In the genomic region with DNA sequence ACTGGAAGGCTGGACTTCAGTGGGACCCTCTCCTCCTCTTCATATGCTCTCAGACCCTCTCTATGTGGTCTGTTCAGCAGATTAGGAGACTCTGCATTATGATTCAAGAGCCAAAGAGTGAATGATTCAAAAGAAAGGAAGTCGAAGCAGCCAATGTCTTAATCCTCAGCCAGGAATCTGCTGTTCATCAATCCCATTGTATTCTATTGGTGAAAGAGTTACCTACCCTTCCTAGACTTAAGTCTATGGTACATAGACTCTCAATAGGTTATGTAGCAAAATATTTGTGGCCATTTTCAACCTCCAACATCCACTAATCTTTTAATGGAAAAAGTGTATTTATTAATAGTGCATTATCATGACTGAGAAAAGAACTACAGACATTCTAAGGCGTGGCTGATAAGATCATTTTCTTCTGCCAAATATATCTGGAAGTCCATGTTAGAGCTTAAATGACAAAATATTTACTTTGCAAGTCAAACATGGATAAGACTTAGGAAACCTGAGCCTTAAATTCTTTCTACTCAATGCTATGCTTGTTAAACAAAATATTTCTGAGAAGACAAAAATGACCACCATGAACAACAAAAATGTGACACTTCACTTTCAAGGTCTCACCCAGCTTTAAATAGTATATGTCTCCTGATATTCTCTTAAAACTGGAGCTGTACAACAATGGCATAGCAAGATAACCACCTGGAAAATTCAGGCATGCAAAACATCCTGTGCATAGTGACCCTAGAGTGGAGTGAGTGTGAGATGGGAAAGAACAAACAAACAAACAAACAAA, we compare ENCODE assay signal across 1 cellular context.
A peak's percentile ranks its signal among the peaks of the same experiment; 100 is the strongest.
TF ChIP-seq lines count a peak whose summit lies in the region.

No MANE protein-coding gene starts in this region.

TF ChIP-seq in HepG2, 621 proteins besides CTCF, POLR2A, EP300 and RAD21 (continued from another document and continues in another):
- TF ChIP-seq FOXA3 (CRISPR knock-in tag; IDR thresholded peaks at IDR 0.05) (peak; percentile 63), ZNF30 (CRISPR knock-in tag; IDR thresholded peaks at IDR 0.05) (no peak), NFIB (CRISPR knock-in tag; IDR thresholded peaks at IDR 0.05; ENCODE audit: borderline replicate concordance) (no peak), RAD51 (IDR thresholded peaks at IDR 0.05; ENCODE audit: borderline replicate concordance) (no peak), ZNF839 (CRISPR knock-in tag; IDR thresholded peaks at IDR 0.05; ENCODE audit: borderline replicate concordance) (no peak), EZH2 (conservative IDR thresholded peaks at IDR 0.05; ENCODE audit: low read depth, low read length) (no peak), MXI1 (IDR thresholded peaks at IDR 0.05; ENCODE audit: borderline replicate concordance, low read depth, low read length) (no peak), ZNF432 (CRISPR knock-in tag; IDR thresholded peaks at IDR 0.05; ENCODE audit: borderline replicate concordance) (no peak), ZNF75D (CRISPR knock-in tag; IDR thresholded peaks at IDR 0.05; ENCODE audit: borderline replicate concordance) (no peak), EHMT2 (IDR thresholded peaks at IDR 0.05; ENCODE audit: borderline replicate concordance, low read depth, low read length) (no peak), SIX1 (CRISPR knock-in tag; IDR thresholded peaks at IDR 0.05; ENCODE audit: borderline replicate concordance) (peak; percentile 96), ZFAT (CRISPR knock-in tag; conservative IDR thresholded peaks at IDR 0.05) (no peak), ZNF337 (CRISPR knock-in tag; IDR thresholded peaks at IDR 0.05; ENCODE audit: borderline replicate concordance, low read depth) (no peak), TARDBP (CRISPR knock-in tag; IDR thresholded peaks at IDR 0.05) (0 out of 2 replicates have a peak, but pooled peaks have one; percentile 22), TAF1 (CRISPR knock-in tag; IDR thresholded peaks at IDR 0.05) (no peak), PHF21A (CRISPR knock-in tag; IDR thresholded peaks at IDR 0.05) (no peak; the same call in 1 of the 2 replicates), ZSCAN25 (CRISPR knock-in tag; IDR thresholded peaks at IDR 0.05) (no peak), ZFP82 (CRISPR knock-in tag; IDR thresholded peaks at IDR 0.05; ENCODE audit: borderline replicate concordance) (no peak), ZNF816 (CRISPR knock-in tag; IDR thresholded peaks at IDR 0.05; ENCODE audit: borderline replicate concordance) (no peak), ZC3H13 (CRISPR knock-in tag; IDR thresholded peaks at IDR 0.05) (no peak), ZNF777 (CRISPR knock-in tag; IDR thresholded peaks at IDR 0.05) (no peak), ZSCAN9 (CRISPR knock-in tag; IDR thresholded peaks at IDR 0.05; ENCODE audit: borderline replicate concordance) (no peak), SIN3B (IDR thresholded peaks at IDR 0.05; ENCODE audit: low read length) (no peak), YY1 (IDR thresholded peaks at IDR 0.05; ENCODE audit: insufficient read depth, insufficient replicate concordance, low read depth, low read length) (no peak), AHR (CRISPR knock-in tag; IDR thresholded peaks at IDR 0.05) (no peak), SCMH1 (CRISPR knock-in tag; IDR thresholded peaks at IDR 0.05; ENCODE audit: borderline replicate concordance) (no peak), BRCA1 (CRISPR knock-in tag; IDR thresholded peaks at IDR 0.05) (no peak), ZNF430 (CRISPR knock-in tag; IDR thresholded peaks at IDR 0.05) (no peak), PHB2 (IDR thresholded peaks at IDR 0.05; ENCODE audit: partially characterized antibody) (no peak), HMGA1 (CRISPR knock-in tag; conservative IDR thresholded peaks at IDR 0.05) (no peak), FLYWCH1 (CRISPR knock-in tag; IDR thresholded peaks at IDR 0.05) (no peak), SALL1 (CRISPR knock-in tag; IDR thresholded peaks at IDR 0.05) (no peak), GATAD1 (CRISPR knock-in tag; IDR thresholded peaks at IDR 0.05) (peak; percentile 34; the same call in 1 of the 2 replicates), HDAC1 (CRISPR knock-in tag; IDR thresholded peaks at IDR 0.05) (no peak)
- TF ChIP-seq, protein P1, sequence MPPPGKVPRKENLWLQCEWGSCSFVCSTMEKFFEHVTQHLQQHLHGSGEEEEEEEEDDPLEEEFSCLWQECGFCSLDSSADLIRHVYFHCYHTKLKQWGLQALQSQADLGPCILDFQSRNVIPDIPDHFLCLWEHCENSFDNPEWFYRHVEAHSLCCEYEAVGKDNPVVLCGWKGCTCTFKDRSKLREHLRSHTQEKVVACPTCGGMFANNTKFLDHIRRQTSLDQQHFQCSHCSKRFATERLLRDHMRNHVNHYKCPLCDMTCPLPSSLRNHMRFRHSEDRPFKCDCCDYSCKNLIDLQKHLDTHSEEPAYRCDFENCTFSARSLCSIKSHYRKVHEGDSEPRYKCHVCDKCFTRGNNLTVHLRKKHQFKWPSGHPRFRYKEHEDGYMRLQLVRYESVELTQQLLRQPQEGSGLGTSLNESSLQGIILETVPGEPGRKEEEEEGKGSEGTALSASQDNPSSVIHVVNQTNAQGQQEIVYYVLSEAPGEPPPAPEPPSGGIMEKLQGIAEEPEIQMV (CRISPR knock-in tag; IDR thresholded peaks at IDR 0.05; ENCODE audit: low read depth): no peak
- TF ChIP-seq, protein P2, sequence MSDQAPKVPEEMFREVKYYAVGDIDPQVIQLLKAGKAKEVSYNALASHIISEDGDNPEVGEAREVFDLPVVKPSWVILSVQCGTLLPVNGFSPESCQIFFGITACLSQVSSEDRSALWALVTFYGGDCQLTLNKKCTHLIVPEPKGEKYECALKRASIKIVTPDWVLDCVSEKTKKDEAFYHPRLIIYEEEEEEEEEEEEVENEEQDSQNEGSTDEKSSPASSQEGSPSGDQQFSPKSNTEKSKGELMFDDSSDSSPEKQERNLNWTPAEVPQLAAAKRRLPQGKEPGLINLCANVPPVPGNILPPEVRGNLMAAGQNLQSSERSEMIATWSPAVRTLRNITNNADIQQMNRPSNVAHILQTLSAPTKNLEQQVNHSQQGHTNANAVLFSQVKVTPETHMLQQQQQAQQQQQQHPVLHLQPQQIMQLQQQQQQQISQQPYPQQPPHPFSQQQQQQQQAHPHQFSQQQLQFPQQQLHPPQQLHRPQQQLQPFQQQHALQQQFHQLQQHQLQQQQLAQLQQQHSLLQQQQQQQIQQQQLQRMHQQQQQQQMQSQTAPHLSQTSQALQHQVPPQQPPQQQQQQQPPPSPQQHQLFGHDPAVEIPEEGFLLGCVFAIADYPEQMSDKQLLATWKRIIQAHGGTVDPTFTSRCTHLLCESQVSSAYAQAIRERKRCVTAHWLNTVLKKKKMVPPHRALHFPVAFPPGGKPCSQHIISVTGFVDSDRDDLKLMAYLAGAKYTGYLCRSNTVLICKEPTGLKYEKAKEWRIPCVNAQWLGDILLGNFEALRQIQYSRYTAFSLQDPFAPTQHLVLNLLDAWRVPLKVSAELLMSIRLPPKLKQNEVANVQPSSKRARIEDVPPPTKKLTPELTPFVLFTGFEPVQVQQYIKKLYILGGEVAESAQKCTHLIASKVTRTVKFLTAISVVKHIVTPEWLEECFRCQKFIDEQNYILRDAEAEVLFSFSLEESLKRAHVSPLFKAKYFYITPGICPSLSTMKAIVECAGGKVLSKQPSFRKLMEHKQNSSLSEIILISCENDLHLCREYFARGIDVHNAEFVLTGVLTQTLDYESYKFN (CRISPR knock-in tag; conservative IDR thresholded peaks at IDR 0.05): peak; percentile 68
- TF ChIP-seq, protein P3, sequence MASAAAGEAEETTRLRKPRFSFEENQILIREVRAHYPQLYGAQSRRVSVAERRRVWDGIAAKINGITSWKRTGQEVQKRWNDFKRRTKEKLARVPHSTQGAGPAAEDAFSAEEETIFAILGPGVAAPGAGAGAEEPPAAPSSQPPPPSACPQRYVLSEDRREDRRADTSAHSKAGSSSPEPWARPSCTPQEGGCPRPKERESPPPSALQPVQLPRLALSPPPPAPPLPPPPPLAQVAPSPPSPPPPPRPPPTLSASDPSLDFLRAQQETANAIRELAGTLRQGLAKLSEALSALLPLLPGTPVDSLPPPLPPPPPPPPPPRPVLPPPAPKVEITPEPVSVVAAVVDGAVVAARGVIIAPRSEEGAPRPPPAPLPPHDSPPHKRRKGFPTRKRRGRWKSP (CRISPR knock-in tag; IDR thresholded peaks at IDR 0.05): no peak
- TF ChIP-seq, protein P4, sequence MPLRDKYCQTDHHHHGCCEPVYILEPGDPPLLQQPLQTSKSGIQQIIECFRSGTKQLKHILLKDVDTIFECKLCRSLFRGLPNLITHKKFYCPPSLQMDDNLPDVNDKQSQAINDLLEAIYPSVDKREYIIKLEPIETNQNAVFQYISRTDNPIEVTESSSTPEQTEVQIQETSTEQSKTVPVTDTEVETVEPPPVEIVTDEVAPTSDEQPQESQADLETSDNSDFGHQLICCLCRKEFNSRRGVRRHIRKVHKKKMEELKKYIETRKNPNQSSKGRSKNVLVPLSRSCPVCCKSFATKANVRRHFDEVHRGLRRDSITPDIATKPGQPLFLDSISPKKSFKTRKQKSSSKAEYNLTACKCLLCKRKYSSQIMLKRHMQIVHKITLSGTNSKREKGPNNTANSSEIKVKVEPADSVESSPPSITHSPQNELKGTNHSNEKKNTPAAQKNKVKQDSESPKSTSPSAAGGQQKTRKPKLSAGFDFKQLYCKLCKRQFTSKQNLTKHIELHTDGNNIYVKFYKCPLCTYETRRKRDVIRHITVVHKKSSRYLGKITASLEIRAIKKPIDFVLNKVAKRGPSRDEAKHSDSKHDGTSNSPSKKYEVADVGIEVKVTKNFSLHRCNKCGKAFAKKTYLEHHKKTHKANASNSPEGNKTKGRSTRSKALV (CRISPR knock-in tag; IDR thresholded peaks at IDR 0.05): no peak
- TF ChIP-seq, protein P5, sequence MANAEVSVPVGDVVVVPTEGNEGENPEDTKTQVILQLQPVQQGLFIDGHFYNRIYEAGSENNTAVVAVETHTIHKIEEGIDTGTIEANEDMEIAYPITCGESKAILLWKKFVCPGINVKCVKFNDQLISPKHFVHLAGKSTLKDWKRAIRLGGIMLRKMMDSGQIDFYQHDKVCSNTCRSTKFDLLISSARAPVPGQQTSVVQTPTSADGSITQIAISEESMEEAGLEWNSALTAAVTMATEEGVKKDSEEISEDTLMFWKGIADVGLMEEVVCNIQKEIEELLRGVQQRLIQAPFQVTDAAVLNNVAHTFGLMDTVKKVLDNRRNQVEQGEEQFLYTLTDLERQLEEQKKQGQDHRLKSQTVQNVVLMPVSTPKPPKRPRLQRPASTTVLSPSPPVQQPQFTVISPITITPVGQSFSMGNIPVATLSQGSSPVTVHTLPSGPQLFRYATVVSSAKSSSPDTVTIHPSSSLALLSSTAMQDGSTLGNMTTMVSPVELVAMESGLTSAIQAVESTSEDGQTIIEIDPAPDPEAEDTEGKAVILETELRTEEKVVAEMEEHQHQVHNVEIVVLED (CRISPR knock-in tag; IDR thresholded peaks at IDR 0.05; ENCODE audit: borderline replicate concordance): no peak
- TF ChIP-seq, protein P6, sequence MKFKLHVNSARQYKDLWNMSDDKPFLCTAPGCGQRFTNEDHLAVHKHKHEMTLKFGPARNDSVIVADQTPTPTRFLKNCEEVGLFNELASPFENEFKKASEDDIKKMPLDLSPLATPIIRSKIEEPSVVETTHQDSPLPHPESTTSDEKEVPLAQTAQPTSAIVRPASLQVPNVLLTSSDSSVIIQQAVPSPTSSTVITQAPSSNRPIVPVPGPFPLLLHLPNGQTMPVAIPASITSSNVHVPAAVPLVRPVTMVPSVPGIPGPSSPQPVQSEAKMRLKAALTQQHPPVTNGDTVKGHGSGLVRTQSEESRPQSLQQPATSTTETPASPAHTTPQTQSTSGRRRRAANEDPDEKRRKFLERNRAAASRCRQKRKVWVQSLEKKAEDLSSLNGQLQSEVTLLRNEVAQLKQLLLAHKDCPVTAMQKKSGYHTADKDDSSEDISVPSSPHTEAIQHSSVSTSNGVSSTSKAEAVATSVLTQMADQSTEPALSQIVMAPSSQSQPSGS (CRISPR knock-in tag; IDR thresholded peaks at IDR 0.05): 0 out of 2 replicates have a peak, but pooled peaks have one; percentile 41
- TF ChIP-seq, protein P7, sequence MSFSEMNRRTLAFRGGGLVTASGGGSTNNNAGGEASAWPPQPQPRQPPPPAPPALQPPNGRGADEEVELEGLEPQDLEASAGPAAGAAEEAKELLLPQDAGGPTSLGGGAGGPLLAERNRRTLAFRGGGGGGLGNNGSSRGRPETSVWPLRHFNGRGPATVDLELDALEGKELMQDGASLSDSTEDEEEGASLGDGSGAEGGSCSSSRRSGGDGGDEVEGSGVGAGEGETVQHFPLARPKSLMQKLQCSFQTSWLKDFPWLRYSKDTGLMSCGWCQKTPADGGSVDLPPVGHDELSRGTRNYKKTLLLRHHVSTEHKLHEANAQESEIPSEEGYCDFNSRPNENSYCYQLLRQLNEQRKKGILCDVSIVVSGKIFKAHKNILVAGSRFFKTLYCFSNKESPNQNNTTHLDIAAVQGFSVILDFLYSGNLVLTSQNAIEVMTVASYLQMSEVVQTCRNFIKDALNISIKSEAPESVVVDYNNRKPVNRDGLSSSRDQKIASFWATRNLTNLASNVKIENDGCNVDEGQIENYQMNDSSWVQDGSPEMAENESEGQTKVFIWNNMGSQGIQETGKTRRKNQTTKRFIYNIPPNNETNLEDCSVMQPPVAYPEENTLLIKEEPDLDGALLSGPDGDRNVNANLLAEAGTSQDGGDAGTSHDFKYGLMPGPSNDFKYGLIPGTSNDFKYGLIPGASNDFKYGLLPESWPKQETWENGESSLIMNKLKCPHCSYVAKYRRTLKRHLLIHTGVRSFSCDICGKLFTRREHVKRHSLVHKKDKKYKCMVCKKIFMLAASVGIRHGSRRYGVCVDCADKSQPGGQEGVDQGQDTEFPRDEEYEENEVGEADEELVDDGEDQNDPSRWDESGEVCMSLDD (CRISPR knock-in tag; IDR thresholded peaks at IDR 0.05; ENCODE audit: borderline replicate concordance): no peak
- TF ChIP-seq, protein P8, sequence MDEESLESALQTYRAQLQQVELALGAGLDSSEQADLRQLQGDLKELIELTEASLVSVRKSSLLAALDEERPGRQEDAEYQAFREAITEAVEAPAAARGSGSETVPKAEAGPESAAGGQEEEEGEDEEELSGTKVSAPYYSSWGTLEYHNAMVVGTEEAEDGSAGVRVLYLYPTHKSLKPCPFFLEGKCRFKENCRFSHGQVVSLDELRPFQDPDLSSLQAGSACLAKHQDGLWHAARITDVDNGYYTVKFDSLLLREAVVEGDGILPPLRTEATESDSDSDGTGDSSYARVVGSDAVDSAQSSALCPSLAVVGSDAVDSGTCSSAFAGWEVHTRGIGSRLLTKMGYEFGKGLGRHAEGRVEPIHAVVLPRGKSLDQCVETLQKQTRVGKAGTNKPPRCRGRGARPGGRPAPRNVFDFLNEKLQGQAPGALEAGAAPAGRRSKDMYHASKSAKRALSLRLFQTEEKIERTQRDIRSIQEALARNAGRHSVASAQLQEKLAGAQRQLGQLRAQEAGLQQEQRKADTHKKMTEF (CRISPR knock-in tag; IDR thresholded peaks at IDR 0.05): peak; percentile 67
- TF ChIP-seq, protein P9, sequence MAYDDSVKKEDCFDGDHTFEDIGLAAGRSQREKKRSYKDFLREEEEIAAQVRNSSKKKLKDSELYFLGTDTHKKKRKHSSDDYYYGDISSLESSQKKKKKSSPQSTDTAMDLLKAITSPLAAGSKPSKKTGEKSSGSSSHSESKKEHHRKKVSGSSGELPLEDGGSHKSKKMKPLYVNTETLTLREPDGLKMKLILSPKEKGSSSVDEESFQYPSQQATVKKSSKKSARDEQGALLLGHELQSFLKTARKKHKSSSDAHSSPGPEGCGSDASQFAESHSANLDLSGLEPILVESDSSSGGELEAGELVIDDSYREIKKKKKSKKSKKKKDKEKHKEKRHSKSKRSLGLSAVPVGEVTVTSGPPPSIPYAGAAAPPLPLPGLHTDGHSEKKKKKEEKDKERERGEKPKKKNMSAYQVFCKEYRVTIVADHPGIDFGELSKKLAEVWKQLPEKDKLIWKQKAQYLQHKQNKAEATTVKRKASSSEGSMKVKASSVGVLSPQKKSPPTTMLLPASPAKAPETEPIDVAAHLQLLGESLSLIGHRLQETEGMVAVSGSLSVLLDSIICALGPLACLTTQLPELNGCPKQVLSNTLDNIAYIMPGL (CRISPR knock-in tag; IDR thresholded peaks at IDR 0.05; ENCODE audit: borderline replicate concordance in 1 of 2, low read depth in 1 of 2): no peak
